ENCODE assay signal across 29 cellular contexts in genomic region chr15:68362537-68363126, GRCh38.
"Had no signal": no experiment of that assay in that cellular context is flagged by ENCODE, and none has a peak within 500 bp of the region (broad histone marks: within the 10 kb centered on the region; RNA-seq: fewer than 3 reads in every experiment).

No MANE protein-coding gene starts in this region.

- H3K9me3 ChIP-seq: esophagus squamous epithelium, heart right ventricle, left lung, mucosa of descending colon, neutrophil, pancreas, suprapubic skin, thyroid gland, upper lobe of left lung, uterus had no signal

- H3K27ac ChIP-seq: esophagus squamous epithelium, left lung, neutrophil, pancreas, suprapubic skin had no signal

- FAIRE-seq: endometrium, islet of Langerhans, pancreas had no signal

- DNase-seq: cortex of kidney; effector memory CD8-positive, alpha-beta T cell; erythroblast; esophagus squamous epithelium; foreskin melanocyte; glutamatergic neuron; heart right ventricle; hippocampal formation; left cardiac atrium; left lung; mucosa of descending colon; naive B cell; pancreas; stimulated activated CD4-positive, alpha-beta T cell treated with anti-CD3 and anti-CD28 coated beads, Interleukin-12 subunit alpha, Interleukin-12 subunit beta, amount 100 ng/mL, for 4 hours; stimulated activated CD4-positive, alpha-beta T cell treated with anti-CD3 and anti-CD28 coated beads, Interleukin-1b, Interleukin-23, amount 100 ng/mL, for 48 hours; stimulated activated CD4-positive, alpha-beta T cell treated with anti-CD3 and anti-CD28 coated beads, Interleukin-4, amount 100 ng/mL, for 1 hour; stimulated activated CD8-positive, alpha-beta memory T cell treated with anti-CD3 and anti-CD28 coated beads, Interleukin-4, amount 100 ng/mL, for 48 hours; stimulated activated naive CD4-positive, alpha-beta T cell; stimulated activated naive CD8-positive, alpha-beta T cell treated with anti-CD3 and anti-CD28 coated beads, Interleukin-15, amount 100 ng/mL, for 72 hours; thyroid gland; upper lobe of left lung; uterus had no signal

- H3K4me3 ChIP-seq: esophagus squamous epithelium, heart right ventricle, left lung, mucosa of descending colon, pancreas, smooth muscle cell, suprapubic skin, thyroid gland, upper lobe of left lung, uterus had no signal

- H3K27me3 ChIP-seq: esophagus squamous epithelium, heart right ventricle, left lung, pancreas, suprapubic skin, thyroid gland, upper lobe of left lung, uterus had no signal

- ATAC-seq: effector memory CD8-positive, alpha-beta T cell; heart right ventricle; left cardiac atrium; left lung; mucosa of descending colon; natural killer cell treated with Interleukin-12 subunit alpha and Interleukin-12 subunit beta and Interleukin-15 and Interleukin-18, amount 100 ng/mL, for 72 hours; pancreas; sciatic nerve; stimulated activated naive CD8-positive, alpha-beta T cell treated with anti-CD3 and anti-CD28 coated beads, Interleukin-15, amount 100 ng/mL, for 72 hours had no signal

- H3K36me3 ChIP-seq: esophagus squamous epithelium, heart right ventricle, left lung, neutrophil, pancreas, suprapubic skin, thyroid gland, upper lobe of left lung, uterus had no signal

- H3K4me1 ChIP-seq: pancreas had no signal
